In the genomic region with DNA sequence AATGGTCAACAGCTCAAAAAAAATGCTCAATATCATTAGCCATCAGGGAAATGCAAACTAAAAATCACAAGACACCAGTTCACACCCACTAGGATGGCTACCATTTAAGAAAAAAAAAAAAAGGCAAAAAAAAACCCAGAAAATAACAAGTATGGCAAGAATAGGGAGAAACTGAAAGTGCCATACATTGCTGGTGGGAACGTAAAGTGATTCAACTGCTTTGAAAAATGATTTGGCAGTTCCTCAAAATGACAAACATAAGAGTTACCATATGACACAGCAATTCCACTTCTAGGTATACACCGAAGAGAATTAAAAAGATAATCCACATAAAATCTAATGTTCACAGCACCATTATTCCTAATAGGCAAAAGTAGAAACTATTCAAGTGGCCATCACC, we compare ENCODE assay signal across 1 cellular context.
A peak's percentile ranks its signal among the peaks of the same experiment; 100 is the strongest.
TF ChIP-seq lines count a peak whose summit lies in the region.

No MANE protein-coding gene starts in this region.

TF ChIP-seq in GM12878, 131 proteins besides CTCF, POLR2A, EP300 and RAD21 (continued from another document):
- no peak for TF ChIP-seq IRF3 (IDR thresholded peaks at IDR 0.05)
- TF ChIP-seq HCFC1 (IDR thresholded peaks at IDR 0.05; ENCODE audit: low read length): no peak
- TF ChIP-seq RCOR1 (conservative IDR thresholded peaks at IDR 0.05; ENCODE audit: low read depth, low read length): 0 out of 2 replicates have a peak, but pooled peaks have one; percentile 10
- TF ChIP-seq, protein P1, sequence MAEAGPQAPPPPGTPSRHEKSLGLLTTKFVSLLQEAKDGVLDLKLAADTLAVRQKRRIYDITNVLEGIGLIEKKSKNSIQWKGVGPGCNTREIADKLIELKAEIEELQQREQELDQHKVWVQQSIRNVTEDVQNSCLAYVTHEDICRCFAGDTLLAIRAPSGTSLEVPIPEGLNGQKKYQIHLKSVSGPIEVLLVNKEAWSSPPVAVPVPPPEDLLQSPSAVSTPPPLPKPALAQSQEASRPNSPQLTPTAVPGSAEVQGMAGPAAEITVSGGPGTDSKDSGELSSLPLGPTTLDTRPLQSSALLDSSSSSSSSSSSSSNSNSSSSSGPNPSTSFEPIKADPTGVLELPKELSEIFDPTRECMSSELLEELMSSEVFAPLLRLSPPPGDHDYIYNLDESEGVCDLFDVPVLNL (IDR thresholded peaks at IDR 0.05; ENCODE audit: low read depth, low read length): no peak
- no peak for TF ChIP-seq SMC3 (IDR thresholded peaks at IDR 0.05; ENCODE audit: borderline replicate concordance, low read length)
- TF ChIP-seq, protein P2, sequence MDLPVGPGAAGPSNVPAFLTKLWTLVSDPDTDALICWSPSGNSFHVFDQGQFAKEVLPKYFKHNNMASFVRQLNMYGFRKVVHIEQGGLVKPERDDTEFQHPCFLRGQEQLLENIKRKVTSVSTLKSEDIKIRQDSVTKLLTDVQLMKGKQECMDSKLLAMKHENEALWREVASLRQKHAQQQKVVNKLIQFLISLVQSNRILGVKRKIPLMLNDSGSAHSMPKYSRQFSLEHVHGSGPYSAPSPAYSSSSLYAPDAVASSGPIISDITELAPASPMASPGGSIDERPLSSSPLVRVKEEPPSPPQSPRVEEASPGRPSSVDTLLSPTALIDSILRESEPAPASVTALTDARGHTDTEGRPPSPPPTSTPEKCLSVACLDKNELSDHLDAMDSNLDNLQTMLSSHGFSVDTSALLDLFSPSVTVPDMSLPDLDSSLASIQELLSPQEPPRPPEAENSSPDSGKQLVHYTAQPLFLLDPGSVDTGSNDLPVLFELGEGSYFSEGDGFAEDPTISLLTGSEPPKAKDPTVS (IDR thresholded peaks at IDR 0.05; ENCODE audit: low read depth, low read length): no peak
- no peak for TF ChIP-seq SMAD5 (IDR thresholded peaks at IDR 0.05; ENCODE audit: low read depth)
- TF ChIP-seq SUZ12 (IDR thresholded peaks at IDR 0.05; ENCODE audit: unreplicated experiment): no peak
- TF ChIP-seq BHLHE40 (IDR thresholded peaks at IDR 0.05; ENCODE audit: borderline replicate concordance in 1 of 2, low read depth in 2 of 2, low read length in 1 of 2): no peak; a peak in 1 of 4 replicates
- TF ChIP-seq, protein P3, sequence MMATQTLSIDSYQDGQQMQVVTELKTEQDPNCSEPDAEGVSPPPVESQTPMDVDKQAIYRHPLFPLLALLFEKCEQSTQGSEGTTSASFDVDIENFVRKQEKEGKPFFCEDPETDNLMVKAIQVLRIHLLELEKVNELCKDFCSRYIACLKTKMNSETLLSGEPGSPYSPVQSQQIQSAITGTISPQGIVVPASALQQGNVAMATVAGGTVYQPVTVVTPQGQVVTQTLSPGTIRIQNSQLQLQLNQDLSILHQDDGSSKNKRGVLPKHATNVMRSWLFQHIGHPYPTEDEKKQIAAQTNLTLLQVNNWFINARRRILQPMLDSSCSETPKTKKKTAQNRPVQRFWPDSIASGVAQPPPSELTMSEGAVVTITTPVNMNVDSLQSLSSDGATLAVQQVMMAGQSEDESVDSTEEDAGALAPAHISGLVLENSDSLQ (IDR thresholded peaks at IDR 0.05): peak; percentile 41; the same call in 1 of the 2 replicates
- no peak for TF ChIP-seq SIX5 (IDR thresholded peaks at IDR 0.05; ENCODE audit: low read depth, low read length, severe bottlenecking)
- no peak for TF ChIP-seq BMI1 (IDR thresholded peaks at IDR 0.05; ENCODE audit: borderline replicate concordance)
